1 cellular context compared by ENCODE assay signal in the genomic region with DNA sequence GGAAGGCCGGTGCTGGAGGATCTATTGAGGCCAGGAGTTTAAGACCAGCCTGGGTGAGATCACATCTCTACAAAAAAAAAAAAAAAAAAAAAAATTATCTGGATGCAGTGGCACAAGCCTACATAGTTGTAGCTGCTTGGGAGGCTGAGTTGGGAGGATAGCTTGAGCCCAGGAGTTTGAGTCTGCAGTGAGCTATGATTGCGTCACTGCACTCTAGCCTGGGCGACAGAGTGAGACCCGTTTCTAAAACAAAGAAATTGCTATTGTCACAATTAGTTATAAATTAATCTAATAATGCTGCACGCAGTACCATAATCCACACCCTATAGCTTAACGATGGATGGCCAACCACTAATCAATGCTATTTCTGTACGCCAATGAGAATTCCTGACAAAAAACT.
A peak's percentile ranks its signal among the peaks of the same experiment; 100 is the strongest.
TF ChIP-seq lines count a peak whose summit lies in the region.

No MANE protein-coding gene starts in this region.

TF ChIP-seq in A549, 52 proteins besides CTCF, POLR2A, EP300 and RAD21:
- TF ChIP-seq BHLHE40 (IDR thresholded peaks at IDR 0.05; ENCODE audit: low read depth, low read length), result no peak
- peak; percentile 45 to 78; a peak in 3 of 4 replicates for TF ChIP-seq CEBPB (IDR thresholded peaks at IDR 0.05)
